Comparison of ENCODE assay signal across 25 cellular contexts in the genomic region with DNA sequence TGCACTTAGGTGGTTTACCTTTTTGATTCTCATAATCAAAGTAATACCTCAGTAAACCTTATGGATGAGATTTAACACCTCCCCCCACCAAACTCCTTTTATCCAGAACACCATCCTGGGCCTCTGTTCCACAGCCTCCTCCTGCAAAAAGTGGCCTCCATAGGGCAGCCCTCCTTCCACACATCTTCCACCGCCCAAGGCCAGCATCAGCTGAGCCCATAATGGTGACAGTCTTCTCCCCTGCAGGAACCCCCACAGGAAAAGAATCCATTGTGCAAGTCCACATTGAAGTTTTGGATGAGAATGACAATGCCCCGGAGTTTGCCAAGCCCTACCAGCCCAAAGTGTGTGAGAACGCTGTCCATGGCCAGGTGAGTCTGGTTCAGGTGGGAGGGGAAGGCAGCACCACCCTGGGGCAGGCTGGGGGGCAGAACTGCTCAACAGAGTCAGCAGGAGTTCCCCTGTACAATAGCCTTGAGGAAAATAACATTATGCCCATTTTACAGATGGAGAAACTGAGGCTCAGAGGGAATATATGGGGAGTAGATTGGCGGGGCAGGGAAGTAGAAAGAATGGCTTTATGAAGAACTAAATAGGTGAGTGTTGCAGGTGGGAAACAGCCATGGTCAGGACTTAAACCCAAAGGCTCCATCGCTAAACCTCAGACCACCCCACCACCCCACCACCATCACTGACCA. TPM values are rescaled to one million over a fixed set of nuclear protein-coding genes. Genes with fewer than 3 reads are reported as not detected.
A peak's percentile ranks its signal among the peaks of the same experiment; 100 is the strongest.
DNase-seq lines count a peak whose midpoint lies in the region; ATAC-seq, FAIRE-seq and TF ChIP-seq lines count a peak whose summit lies in the region.
"Had no signal": no experiment of that assay in that cellular context is flagged by ENCODE, and none has a peak within 500 bp of the region (broad histone marks: within the 10 kb centered on the region; RNA-seq: fewer than 3 reads in every experiment).

No MANE protein-coding gene starts in this region.

- intact Hi-C loops in cardiac septum (cut with DNase I) (no loop called here), heart left ventricle (cut with DNase I) (loop anchor here in 2 of 10 donors (2.0 kb wide), 2 partner anchors 31 to 33 kb away; a partner anchor contains a TSS), K562 (cut with micrococcal nuclease) (no loop called here)

- CTCF ChIA-PET in K562 (lab: Yijun Ruan, JAX; ENCODE audit: low intra/inter-chr PET ratio): interaction anchor here (0.7 kb wide), 1 partner anchor 12 kb away, joined by 3 read pairs; no protein-coding TSS in a partner anchor

- no peak for TF ChIP-seq RAD21 in K562 (CRISPR knock-in tag; conservative IDR thresholded peaks at IDR 0.05 in 1 of 2, IDR thresholded peaks at IDR 0.05 in 1 of 2)

- FAIRE-seq in K562 (lab: Jason Lieb, UNC): no peak
- FAIRE-seq: A549, G401.6, GM12878, GM19239 had no signal

- no peaks in the 10 kb centered on the region for H3K79me2 ChIP-seq in K562 (ENCODE audit: control insufficient read depth, insufficient read depth, low read length)
- no peaks in the 10 kb centered on the region for H3K79me2 ChIP-seq in trophoblast cell (ENCODE audit: control insufficient read depth, insufficient read depth, low read length, poor library complexity)

- no peak overlapping the region for H3K14ac ChIP-seq in trophoblast cell (ENCODE audit: low read length)

- H3K36me3 ChIP-seq in heart left ventricle (peaks cover 0 to 78% (median 7%) of the 10 kb centered on the region in 9 donors), BLaER1 (no peaks in the 10 kb centered on the region), K562 (ENCODE audit: control insufficient read depth, insufficient read depth, low read length) (no peaks in the 10 kb centered on the region), trophoblast cell (ENCODE audit: control insufficient read depth in 1 of 2, insufficient read depth in 2 of 2, low read length in 2 of 2) (peaks cover 3 to 5% of the 10 kb centered on the region in 2 experiments)
- H3K36me3 ChIP-seq: BE2C had no signal

- no peak overlapping the region for H3K18ac ChIP-seq in trophoblast cell (ENCODE audit: low read length)

- in situ Hi-C loops in K562 (cut with MboI): no loop called here

- H3K79me1 ChIP-seq in trophoblast cell (ENCODE audit: low read length): no peaks in the 10 kb centered on the region

- no peak overlapping the region for H2BK120ac ChIP-seq in trophoblast cell (ENCODE audit: insufficient read depth, low read length, poor library complexity)

- H3K9me1 ChIP-seq in K562 (ENCODE audit: control insufficient read depth, insufficient read depth, low read length): no peaks in the 10 kb centered on the region

- H3K4me2 ChIP-seq in BLaER1 (peak overlapping the region; percentile 64), K562 (ENCODE audit: insufficient read depth, low read length) (no peak overlapping the region), trophoblast cell (ENCODE audit: low read length) (no peak overlapping the region)
- H3K4me2 ChIP-seq: A549, GM23338 had no signal

- 73 to 85% (median 75%) methylated on average over 5 of the region's 5 CpGs for WGBS in heart left ventricle, 4 donors
- 0% methylated on average over 5 of the region's 5 CpGs for WGBS in K562 (ENCODE audit: insufficient coverage, low coverage, missing lambda C conversion rate)
- WGBS in trophoblast cell (ENCODE audit: extremely low coverage, insufficient coverage, insufficient read length): no CpG with 5 or more reads among the region's 5 CpGs

- H3K27me3 ChIP-seq in heart left ventricle: no peaks in the 10 kb centered on the region
- H3K27me3 ChIP-seq in BLaER1: no peaks in the 10 kb centered on the region
- H3K27me3 ChIP-seq in K562 (ENCODE audit: control insufficient read depth in 2 of 2, insufficient read depth in 2 of 2, low read length in 2 of 2): peaks cover 10 to 14% of the 10 kb centered on the region in 2 experiments; a peak in 4 of 5 replicates
- H3K27me3 ChIP-seq in trophoblast cell (ENCODE audit: insufficient read depth, low read length): no peaks in the 10 kb centered on the region
- H3K27me3 ChIP-seq: BE2C had no signal

- no peak overlapping the region for H4K91ac ChIP-seq in trophoblast cell (ENCODE audit: low read depth, low read length)

- DNase-seq in cardiac septum (ENCODE audit: low spot score) (peak; percentile 64), heart left ventricle (no peak), K562 (ENCODE audit: extremely low read depth in 1 of 4, low spot score in 3 of 4) (no peak), trophoblast cell (no peak), occipital lobe (lab: John Stamatoyannopoulos, UW) (no peak), NCI-H2171 treated with DMSO at 0.1 percent for 48 hours (lab: John Stamatoyannopoulos, UW) (no peak)
- DNase-seq: 8988T; ACHN; AML-193; BE2C; Caco-2; CD4-positive, CD25-positive, alpha-beta regulatory T cell; CD8-positive, alpha-beta T cell; DMS153; DND-41; H9 had no signal

- H3K4ac ChIP-seq in trophoblast cell (ENCODE audit: low read depth, low read length): no peak overlapping the region

- no peak overlapping the region for H2BK5ac ChIP-seq in trophoblast cell (ENCODE audit: low read depth, low read length, poor library complexity)

- no peak for TF ChIP-seq CTCF in heart left ventricle (IDR thresholded peaks at IDR 0.05)
- TF ChIP-seq CTCF in K562 (IDR thresholded peaks at IDR 0.05 in 2 of 3, conservative IDR thresholded peaks at IDR 0.05 in 1 of 3; ENCODE audit: insufficient read depth in 2 of 3, low read depth in 1 of 3, low read length in 3 of 3): no peak

- no peak overlapping the region for H2AK5ac ChIP-seq in trophoblast cell (ENCODE audit: low read length)

- no peak overlapping the region for H3K23ac ChIP-seq in trophoblast cell (ENCODE audit: low read length)

- H2AFZ ChIP-seq in K562 (ENCODE audit: low read depth, low read length) (no peak overlapping the region), trophoblast cell (ENCODE audit: insufficient read depth, low read length, poor library complexity) (no peak overlapping the region)
- H2AFZ ChIP-seq: GM23338 had no signal

- H3K9ac ChIP-seq in BLaER1 (no peak overlapping the region), K562 (ENCODE audit: insufficient read depth in 1 of 2, low read depth in 2 of 2, low read length in 2 of 2) (no peak overlapping the region), trophoblast cell (ENCODE audit: low read length) (no peak overlapping the region)

- H4K8ac ChIP-seq in trophoblast cell (ENCODE audit: low read depth, low read length): no peak overlapping the region

- POLR2A ChIA-PET in K562 (lab: Yijun Ruan, JAX): no interaction called here

- H4K12ac ChIP-seq in trophoblast cell (ENCODE audit: low read depth, low read length): no peak overlapping the region

- H3K27ac ChIP-seq in heart left ventricle: no peak overlapping the region
- no peak overlapping the region for H3K27ac ChIP-seq in BLaER1
- H3K27ac ChIP-seq in K562 (ENCODE audit: extremely low read depth, low read depth, low read length): no peak overlapping the region
- no peak overlapping the region for H3K27ac ChIP-seq in trophoblast cell (ENCODE audit: low read depth, low read length)
- H3K27ac ChIP-seq: A549, C4-2B had no signal

- H4K20me1 ChIP-seq in BLaER1 (no peaks in the 10 kb centered on the region), K562 (replicated peaks; ENCODE audit: control insufficient read depth, insufficient read depth, low read length) (no peaks in the 10 kb centered on the region)

- ATAC-seq in heart left ventricle (no peak), K562 (no peak)
- ATAC-seq: A549; CD8-positive, alpha-beta T cell; GM12878; GM23338; HCT116 had no signal

- BruUV-seq in K562 (replicated peaks; lab: Mats Ljungman, UMichigan): no TSS peak

- no peak for TF ChIP-seq EP300 in K562 (IDR thresholded peaks at IDR 0.05; ENCODE audit: low read length)

- no peak overlapping the region for H2BK12ac ChIP-seq in trophoblast cell (ENCODE audit: low read length)

- H3K4me1 ChIP-seq in heart left ventricle (peaks cover 0 to 33% (median 13%) of the 10 kb centered on the region in 12 donors), BLaER1 (peaks cover 57% of the 10 kb centered on the region), K562 (replicated peaks in 1 of 2; ENCODE audit: control insufficient read depth in 2 of 2, insufficient read depth in 2 of 2, low read length in 2 of 2) (peaks cover 0 to 4% of the 10 kb centered on the region in 2 experiments; a peak in 1 of 5 replicates), trophoblast cell (ENCODE audit: control insufficient read depth in 1 of 2, insufficient read depth in 2 of 2, low read length in 2 of 2) (no peaks in the 10 kb centered on the region)
- H3K4me1 ChIP-seq: A549, Caco-2 had no signal

- H3K4me3 ChIP-seq in heart left ventricle (no peak overlapping the region), BLaER1 (no peak overlapping the region), K562 (no peak overlapping the region), trophoblast cell (ENCODE audit: low read depth, low read length) (peak overlapping the region; percentile 27)
- H3K4me3 ChIP-seq: A549, GM12878, GM23338 had no signal

- H3K9me3 ChIP-seq in heart left ventricle (no peaks in the 10 kb centered on the region), BLaER1 (no peaks in the 10 kb centered on the region), K562 (replicated peaks; ENCODE audit: control insufficient read depth, insufficient read depth, low read depth, low read length) (no peaks in the 10 kb centered on the region), trophoblast cell (ENCODE audit: insufficient read depth, low read depth, low read length) (no peaks in the 10 kb centered on the region)
- H3K9me3 ChIP-seq: A549, BE2C, Caco-2 had no signal

- TF ChIP-seq POLR2A in heart left ventricle (IDR thresholded peaks at IDR 0.05) (no peak), K562 (conservative IDR thresholded peaks at IDR 0.05) (no peak)

RNA-seq across cellular contexts. Expression of a gene that starts 29.2 kb away (rescaled TPM):
- 2.8 TPM for total RNA-seq in cardiac septum
- total RNA-seq in heart left ventricle: 1 to 10 TPM in 5 of 9 donors, under 1 TPM in 4; 0.58 to 7.9 (median 1.5) TPM
- polyA plus RNA-seq in heart left ventricle: 1 to 10 TPM in 1 of 2 donors, under 1 TPM in 1; 0.30 to 8.8 TPM
- not detected in 2 replicates for total RNA-seq in K562 (2011; cell fraction: chromatin; rRNA removed; ENCODE audit: low replicate concordance)
- not detected in 2 replicates for total RNA-seq in K562 (2011; cell fraction: nucleolus; rRNA removed)
- not detected in 2 replicates for total RNA-seq in K562 (2011; cell fraction: nucleoplasm; rRNA removed)
- total RNA-seq in K562 (2014; rRNA removed): not detected in 2 replicates
- not detected in 2 replicates for total RNA-seq in K562 (2014; rRNA removed; fragmentation: Illumina TruSeq; extraction: Trizol)
- not detected in 2 replicates for total RNA-seq in K562 (2015; rRNA removed; fragmentation: Illumina TruSeq; extraction: Trizol)
- not detected in 2 replicates for total RNA-seq in K562 (2021)
- not detected in 2 replicates for polyA plus RNA-seq in K562 (2011; rRNA removed)
- not detected in 2 replicates for polyA plus RNA-seq in K562 (2011; cell fraction: cytosol; rRNA removed)
- not detected in 2 replicates for polyA plus RNA-seq in K562 (2011; cell fraction: nucleus; rRNA removed)
- polyA plus RNA-seq in K562 (2012): 0.11 TPM in 1 of 2 replicates, not detected in the other
- not detected in 2 replicates for polyA plus RNA-seq in K562 (2014; fragmentation: Illumina TruSeq; extraction: Trizol)
- not detected for polyA plus RNA-seq in K562 (2014; fragmentation: Nextera tagmentation; extraction: Ambion mirVana)
- not detected in 2 replicates for polyA plus RNA-seq in K562 (2014; rRNA removed)
- not detected in 2 replicates for polyA minus RNA-seq in K562 (2011; rRNA and poly(A)+ RNA removed)
- not detected in 2 replicates for polyA minus RNA-seq in K562 (2011; cell fraction: cytosol; rRNA and poly(A)+ RNA removed)
- polyA minus RNA-seq in K562 (2011; cell fraction: nucleus; rRNA and poly(A)+ RNA removed): not detected in 2 replicates
- 1.0 and 1.2 TPM in 2 replicates for polyA plus RNA-seq in trophoblast cell (2013)
- total RNA-seq in occipital lobe: 4.1 TPM
- total RNA-seq: Caco-2; CD4-positive, CD25-positive, alpha-beta regulatory T cell; CD8-positive, alpha-beta T cell; GM12878 had no signal
- polyA plus RNA-seq: GM12878 had no signal

RNA-seq across cellular contexts. Expression of a gene that starts 31.4 kb away (rescaled TPM):
- total RNA-seq in cardiac septum (51.9 TPM), heart left ventricle (100 to 1,000 TPM in 2 of 9 donors, 10 to 100 TPM in 7; 39.6 to 135 (median 63.3) TPM), K562 (2014; rRNA removed) (not detected in 2 replicates), K562 (2014; rRNA removed; fragmentation: Illumina TruSeq; extraction: Trizol) (not detected in 2 replicates), K562 (2015; rRNA removed; fragmentation: Illumina TruSeq; extraction: Trizol) (not detected in 2 replicates), K562 (2021) (0.04 TPM in 1 of 2 replicates, not detected in the other), occipital lobe (5.6 TPM)
- polyA plus RNA-seq in heart left ventricle (10 to 100 TPM; 24.9 to 62.3 TPM), K562 (2011; rRNA removed) (not detected in 2 replicates), K562 (2014; fragmentation: Illumina TruSeq; extraction: Trizol) (not detected in 2 replicates), K562 (2014; fragmentation: Nextera tagmentation; extraction: Ambion mirVana) (not detected), K562 (2014; rRNA removed) (not detected in 2 replicates)
- total RNA-seq in K562 (2011; cell fraction: chromatin; rRNA removed; ENCODE audit: low replicate concordance): not detected in 2 replicates
- total RNA-seq in K562 (2011; cell fraction: nucleolus; rRNA removed): not detected in 2 replicates
- total RNA-seq in K562 (2011; cell fraction: nucleoplasm; rRNA removed): not detected in 2 replicates
- polyA plus RNA-seq in K562 (2011; cell fraction: cytosol; rRNA removed): 0.04 and 0.06 TPM in 2 replicates
- not detected in 2 replicates for polyA plus RNA-seq in K562 (2011; cell fraction: nucleus; rRNA removed)
- not detected in 2 replicates for polyA plus RNA-seq in K562 (2012)
- polyA minus RNA-seq in K562 (2011; rRNA and poly(A)+ RNA removed): not detected in 2 replicates
- polyA minus RNA-seq in K562 (2011; cell fraction: cytosol; rRNA and poly(A)+ RNA removed): not detected in 2 replicates
- polyA minus RNA-seq in K562 (2011; cell fraction: nucleus; rRNA and poly(A)+ RNA removed): not detected in 2 replicates
- 93.1 and 99.2 TPM in 2 replicates for polyA plus RNA-seq in trophoblast cell (2013)
- total RNA-seq: CD4-positive, CD25-positive, alpha-beta regulatory T cell; CD8-positive, alpha-beta T cell; GM12878; GM23338; H4 had no signal
- polyA plus RNA-seq: CD4-positive, CD25-positive, alpha-beta regulatory T cell; GM12878 had no signal
